Comparison of ENCODE assay signal across 1 cellular context in the genomic region with DNA sequence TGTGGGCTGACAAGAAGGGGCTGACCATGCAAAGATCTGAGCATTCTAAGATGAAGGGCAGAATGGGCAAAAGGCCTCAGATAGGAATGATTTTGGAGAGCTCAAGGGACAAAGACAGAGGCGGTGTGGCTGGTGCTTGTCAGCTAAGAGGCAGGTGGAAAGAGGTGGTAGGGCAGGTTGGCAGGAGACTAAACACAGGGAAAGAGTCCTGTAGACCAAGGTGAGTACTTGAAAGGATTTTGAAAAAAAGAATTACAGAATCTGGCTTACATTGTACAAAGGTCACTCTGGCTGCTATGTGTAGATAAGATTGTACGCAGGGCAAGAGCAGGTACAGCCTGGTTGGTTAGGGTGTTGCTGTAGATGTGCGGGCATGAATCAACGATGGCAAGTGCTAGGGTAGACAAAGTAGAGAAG.
TF ChIP-seq lines count a peak whose summit lies in the region.

No MANE protein-coding gene starts in this region.

TF ChIP-seq in HepG2, 621 proteins besides CTCF, POLR2A, EP300 and RAD21 (continues in another document):
- TF ChIP-seq DZIP1 (CRISPR knock-in tag; IDR thresholded peaks at IDR 0.05) (no peak), ZSCAN30 (CRISPR knock-in tag; IDR thresholded peaks at IDR 0.05) (no peak), SMC3 (IDR thresholded peaks at IDR 0.05; ENCODE audit: low read length) (no peak), ATF7-NPFF (CRISPR knock-in tag; IDR thresholded peaks at IDR 0.05; ENCODE audit: low read depth) (peak; percentile 34; the same call in 1 of the 2 replicates), HCFC1 (IDR thresholded peaks at IDR 0.05; ENCODE audit: low read depth, low read length) (no peak), PRDM10 (CRISPR knock-in tag; IDR thresholded peaks at IDR 0.05; ENCODE audit: low read depth) (0 out of 2 replicates have a peak, but pooled peaks have one; percentile 38), ZSCAN25 (CRISPR knock-in tag; IDR thresholded peaks at IDR 0.05) (no peak), SMAD1 (CRISPR knock-in tag; IDR thresholded peaks at IDR 0.05; ENCODE audit: borderline replicate concordance, low read depth) (no peak), KDM5A (IDR thresholded peaks at IDR 0.05; ENCODE audit: borderline replicate concordance, low read length) (no peak), DR1 (CRISPR knock-in tag; IDR thresholded peaks at IDR 0.05) (no peak), ZNF768 (CRISPR knock-in tag; IDR thresholded peaks at IDR 0.05) (no peak), ZBTB20 (CRISPR knock-in tag; IDR thresholded peaks at IDR 0.05; ENCODE audit: borderline replicate concordance, low read depth) (0 out of 2 replicates have a peak, but pooled peaks have one; percentile 44), PLRG1 (conservative IDR thresholded peaks at IDR 0.05) (no peak), LCORL (IDR thresholded peaks at IDR 0.05) (no peak; the same call in 1 of the 2 replicates), LCORL (CRISPR knock-in tag; IDR thresholded peaks at IDR 0.05) (peak; percentile 71), ONECUT2 (CRISPR knock-in tag; IDR thresholded peaks at IDR 0.05) (no peak), RARG (CRISPR knock-in tag; IDR thresholded peaks at IDR 0.05; ENCODE audit: low read depth) (no peak), HES4 (CRISPR knock-in tag; IDR thresholded peaks at IDR 0.05; ENCODE audit: borderline replicate concordance) (no peak), NAIF1 (CRISPR knock-in tag; IDR thresholded peaks at IDR 0.05; ENCODE audit: borderline replicate concordance) (no peak), SIX4 (CRISPR knock-in tag; IDR thresholded peaks at IDR 0.05) (no peak), CREM (IDR thresholded peaks at IDR 0.05) (peak; percentile 52; the same call in 1 of the 2 replicates), CREM (CRISPR knock-in tag; IDR thresholded peaks at IDR 0.05) (no peak), TRIM24 (CRISPR knock-in tag; IDR thresholded peaks at IDR 0.05) (no peak), MTA3 (CRISPR knock-in tag; IDR thresholded peaks at IDR 0.05) (no peak), MED1 (CRISPR knock-in tag; IDR thresholded peaks at IDR 0.05) (peak; percentile 55), DMAP1 (CRISPR knock-in tag; IDR thresholded peaks at IDR 0.05) (0 out of 2 replicates have a peak, but pooled peaks have one; percentile 66), SOX5 (CRISPR knock-in tag; IDR thresholded peaks at IDR 0.05; ENCODE audit: borderline replicate concordance) (peak; percentile 84), KLF13 (CRISPR knock-in tag; IDR thresholded peaks at IDR 0.05) (no peak), GATAD2A (CRISPR knock-in tag; IDR thresholded peaks at IDR 0.05) (peak; percentile 91), ZSCAN29 (CRISPR knock-in tag; conservative IDR thresholded peaks at IDR 0.05) (peak; percentile 80; the same call in 1 of the 2 replicates), PCBP2 (optimal IDR thresholded peaks at IDR 0.05; ENCODE audit: low read depth, low read length, poor library complexity, severe bottlenecking) (no peak), SNRNP70 (IDR thresholded peaks at IDR 0.05; ENCODE audit: low read depth, low read length) (no peak), ZNF326 (CRISPR knock-in tag; IDR thresholded peaks at IDR 0.05; ENCODE audit: borderline replicate concordance) (no peak), SMYD3 (CRISPR knock-in tag; IDR thresholded peaks at IDR 0.05) (no peak; the same call in 1 of the 2 replicates), ZC3H4 (CRISPR knock-in tag; IDR thresholded peaks at IDR 0.05; ENCODE audit: borderline replicate concordance) (no peak), ZNF562 (CRISPR knock-in tag; IDR thresholded peaks at IDR 0.05; ENCODE audit: borderline replicate concordance) (no peak)
- TF ChIP-seq, protein P1, sequence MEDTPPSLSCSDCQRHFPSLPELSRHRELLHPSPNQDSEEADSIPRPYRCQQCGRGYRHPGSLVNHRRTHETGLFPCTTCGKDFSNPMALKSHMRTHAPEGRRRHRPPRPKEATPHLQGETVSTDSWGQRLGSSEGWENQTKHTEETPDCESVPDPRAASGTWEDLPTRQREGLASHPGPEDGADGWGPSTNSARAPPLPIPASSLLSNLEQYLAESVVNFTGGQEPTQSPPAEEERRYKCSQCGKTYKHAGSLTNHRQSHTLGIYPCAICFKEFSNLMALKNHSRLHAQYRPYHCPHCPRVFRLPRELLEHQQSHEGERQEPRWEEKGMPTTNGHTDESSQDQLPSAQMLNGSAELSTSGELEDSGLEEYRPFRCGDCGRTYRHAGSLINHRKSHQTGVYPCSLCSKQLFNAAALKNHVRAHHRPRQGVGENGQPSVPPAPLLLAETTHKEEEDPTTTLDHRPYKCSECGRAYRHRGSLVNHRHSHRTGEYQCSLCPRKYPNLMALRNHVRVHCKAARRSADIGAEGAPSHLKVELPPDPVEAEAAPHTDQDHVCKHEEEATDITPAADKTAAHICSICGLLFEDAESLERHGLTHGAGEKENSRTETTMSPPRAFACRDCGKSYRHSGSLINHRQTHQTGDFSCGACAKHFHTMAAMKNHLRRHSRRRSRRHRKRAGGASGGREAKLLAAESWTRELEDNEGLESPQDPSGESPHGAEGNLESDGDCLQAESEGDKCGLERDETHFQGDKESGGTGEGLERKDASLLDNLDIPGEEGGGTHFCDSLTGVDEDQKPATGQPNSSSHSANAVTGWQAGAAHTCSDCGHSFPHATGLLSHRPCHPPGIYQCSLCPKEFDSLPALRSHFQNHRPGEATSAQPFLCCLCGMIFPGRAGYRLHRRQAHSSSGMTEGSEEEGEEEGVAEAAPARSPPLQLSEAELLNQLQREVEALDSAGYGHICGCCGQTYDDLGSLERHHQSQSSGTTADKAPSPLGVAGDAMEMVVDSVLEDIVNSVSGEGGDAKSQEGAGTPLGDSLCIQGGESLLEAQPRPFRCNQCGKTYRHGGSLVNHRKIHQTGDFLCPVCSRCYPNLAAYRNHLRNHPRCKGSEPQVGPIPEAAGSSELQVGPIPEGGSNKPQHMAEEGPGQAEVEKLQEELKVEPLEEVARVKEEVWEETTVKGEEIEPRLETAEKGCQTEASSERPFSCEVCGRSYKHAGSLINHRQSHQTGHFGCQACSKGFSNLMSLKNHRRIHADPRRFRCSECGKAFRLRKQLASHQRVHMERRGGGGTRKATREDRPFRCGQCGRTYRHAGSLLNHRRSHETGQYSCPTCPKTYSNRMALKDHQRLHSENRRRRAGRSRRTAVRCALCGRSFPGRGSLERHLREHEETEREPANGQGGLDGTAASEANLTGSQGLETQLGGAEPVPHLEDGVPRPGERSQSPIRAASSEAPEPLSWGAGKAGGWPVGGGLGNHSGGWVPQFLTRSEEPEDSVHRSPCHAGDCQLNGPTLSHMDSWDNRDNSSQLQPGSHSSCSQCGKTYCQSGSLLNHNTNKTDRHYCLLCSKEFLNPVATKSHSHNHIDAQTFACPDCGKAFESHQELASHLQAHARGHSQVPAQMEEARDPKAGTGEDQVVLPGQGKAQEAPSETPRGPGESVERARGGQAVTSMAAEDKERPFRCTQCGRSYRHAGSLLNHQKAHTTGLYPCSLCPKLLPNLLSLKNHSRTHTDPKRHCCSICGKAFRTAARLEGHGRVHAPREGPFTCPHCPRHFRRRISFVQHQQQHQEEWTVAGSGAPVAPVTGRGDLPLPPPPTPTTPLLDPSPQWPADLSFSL (CRISPR knock-in tag; IDR thresholded peaks at IDR 0.05), result 0 out of 2 replicates have a peak, but pooled peaks have one; percentile 25
- TF ChIP-seq, protein P2, sequence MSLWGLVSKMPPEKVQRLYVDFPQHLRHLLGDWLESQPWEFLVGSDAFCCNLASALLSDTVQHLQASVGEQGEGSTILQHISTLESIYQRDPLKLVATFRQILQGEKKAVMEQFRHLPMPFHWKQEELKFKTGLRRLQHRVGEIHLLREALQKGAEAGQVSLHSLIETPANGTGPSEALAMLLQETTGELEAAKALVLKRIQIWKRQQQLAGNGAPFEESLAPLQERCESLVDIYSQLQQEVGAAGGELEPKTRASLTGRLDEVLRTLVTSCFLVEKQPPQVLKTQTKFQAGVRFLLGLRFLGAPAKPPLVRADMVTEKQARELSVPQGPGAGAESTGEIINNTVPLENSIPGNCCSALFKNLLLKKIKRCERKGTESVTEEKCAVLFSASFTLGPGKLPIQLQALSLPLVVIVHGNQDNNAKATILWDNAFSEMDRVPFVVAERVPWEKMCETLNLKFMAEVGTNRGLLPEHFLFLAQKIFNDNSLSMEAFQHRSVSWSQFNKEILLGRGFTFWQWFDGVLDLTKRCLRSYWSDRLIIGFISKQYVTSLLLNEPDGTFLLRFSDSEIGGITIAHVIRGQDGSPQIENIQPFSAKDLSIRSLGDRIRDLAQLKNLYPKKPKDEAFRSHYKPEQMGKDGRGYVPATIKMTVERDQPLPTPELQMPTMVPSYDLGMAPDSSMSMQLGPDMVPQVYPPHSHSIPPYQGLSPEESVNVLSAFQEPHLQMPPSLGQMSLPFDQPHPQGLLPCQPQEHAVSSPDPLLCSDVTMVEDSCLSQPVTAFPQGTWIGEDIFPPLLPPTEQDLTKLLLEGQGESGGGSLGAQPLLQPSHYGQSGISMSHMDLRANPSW (CRISPR knock-in tag; IDR thresholded peaks at IDR 0.05; ENCODE audit: borderline replicate concordance), result no peak
- TF ChIP-seq, protein P3, sequence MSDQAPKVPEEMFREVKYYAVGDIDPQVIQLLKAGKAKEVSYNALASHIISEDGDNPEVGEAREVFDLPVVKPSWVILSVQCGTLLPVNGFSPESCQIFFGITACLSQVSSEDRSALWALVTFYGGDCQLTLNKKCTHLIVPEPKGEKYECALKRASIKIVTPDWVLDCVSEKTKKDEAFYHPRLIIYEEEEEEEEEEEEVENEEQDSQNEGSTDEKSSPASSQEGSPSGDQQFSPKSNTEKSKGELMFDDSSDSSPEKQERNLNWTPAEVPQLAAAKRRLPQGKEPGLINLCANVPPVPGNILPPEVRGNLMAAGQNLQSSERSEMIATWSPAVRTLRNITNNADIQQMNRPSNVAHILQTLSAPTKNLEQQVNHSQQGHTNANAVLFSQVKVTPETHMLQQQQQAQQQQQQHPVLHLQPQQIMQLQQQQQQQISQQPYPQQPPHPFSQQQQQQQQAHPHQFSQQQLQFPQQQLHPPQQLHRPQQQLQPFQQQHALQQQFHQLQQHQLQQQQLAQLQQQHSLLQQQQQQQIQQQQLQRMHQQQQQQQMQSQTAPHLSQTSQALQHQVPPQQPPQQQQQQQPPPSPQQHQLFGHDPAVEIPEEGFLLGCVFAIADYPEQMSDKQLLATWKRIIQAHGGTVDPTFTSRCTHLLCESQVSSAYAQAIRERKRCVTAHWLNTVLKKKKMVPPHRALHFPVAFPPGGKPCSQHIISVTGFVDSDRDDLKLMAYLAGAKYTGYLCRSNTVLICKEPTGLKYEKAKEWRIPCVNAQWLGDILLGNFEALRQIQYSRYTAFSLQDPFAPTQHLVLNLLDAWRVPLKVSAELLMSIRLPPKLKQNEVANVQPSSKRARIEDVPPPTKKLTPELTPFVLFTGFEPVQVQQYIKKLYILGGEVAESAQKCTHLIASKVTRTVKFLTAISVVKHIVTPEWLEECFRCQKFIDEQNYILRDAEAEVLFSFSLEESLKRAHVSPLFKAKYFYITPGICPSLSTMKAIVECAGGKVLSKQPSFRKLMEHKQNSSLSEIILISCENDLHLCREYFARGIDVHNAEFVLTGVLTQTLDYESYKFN (CRISPR knock-in tag; conservative IDR thresholded peaks at IDR 0.05), result peak; percentile 82; the same call in 1 of the 2 replicates
- TF ChIP-seq, protein P4, sequence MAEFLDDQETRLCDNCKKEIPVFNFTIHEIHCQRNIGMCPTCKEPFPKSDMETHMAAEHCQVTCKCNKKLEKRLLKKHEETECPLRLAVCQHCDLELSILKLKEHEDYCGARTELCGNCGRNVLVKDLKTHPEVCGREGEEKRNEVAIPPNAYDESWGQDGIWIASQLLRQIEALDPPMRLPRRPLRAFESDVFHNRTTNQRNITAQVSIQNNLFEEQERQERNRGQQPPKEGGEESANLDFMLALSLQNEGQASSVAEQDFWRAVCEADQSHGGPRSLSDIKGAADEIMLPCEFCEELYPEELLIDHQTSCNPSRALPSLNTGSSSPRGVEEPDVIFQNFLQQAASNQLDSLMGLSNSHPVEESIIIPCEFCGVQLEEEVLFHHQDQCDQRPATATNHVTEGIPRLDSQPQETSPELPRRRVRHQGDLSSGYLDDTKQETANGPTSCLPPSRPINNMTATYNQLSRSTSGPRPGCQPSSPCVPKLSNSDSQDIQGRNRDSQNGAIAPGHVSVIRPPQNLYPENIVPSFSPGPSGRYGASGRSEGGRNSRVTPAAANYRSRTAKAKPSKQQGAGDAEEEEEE (CRISPR knock-in tag; IDR thresholded peaks at IDR 0.05; ENCODE audit: borderline replicate concordance), result no peak
